ENCODE assay signal across 15 cellular contexts in genomic region chrX:124346064-124346876, GRCh38. TPM values are rescaled to one million over a fixed set of nuclear protein-coding genes. Genes with fewer than 3 reads are reported as not detected.
DNase-seq lines count a peak whose midpoint lies in the region; ATAC-seq and TF ChIP-seq lines count a peak whose summit lies in the region.
"Had no signal": no experiment of that assay in that cellular context is flagged by ENCODE, and none has a peak within 500 bp of the region (broad histone marks: within the 10 kb centered on the region; RNA-seq: fewer than 3 reads in every experiment).

Gene SH2D1A, plus strand, starts transcription at chrX:124346563. Its CDS starts 80 bp downstream, at chrX:124346643.

- DNase-seq in CD8-positive, alpha-beta T cell: peak in 5 of 7 experiments; percentile 7 to 66 (median 30)
- peak; percentile 24 to 46 (median 27) for DNase-seq in Peyer's patch
- peak; percentile 24 for DNase-seq in activated T-helper 2 cell treated with anti-CD3 and anti-CD28 coated beads, Interferon-gamma antibody, Interleukin-2, Interleukin-4, amounts not matched to agents 10 μg/mL and 5 μg/mL and 100 μg/mL, durations not matched to agents 14 hours and 24 hours and 36 hours (ENCODE audit: low spot score)
- DNase-seq in lower lobe of right lung: no peak
- no peak for DNase-seq in KG1 (lab: John Stamatoyannopoulos, UW)
- DNase-seq in MG63: no peak
- DNase-seq in NCI-H146 treated with DMSO at 0.1 percent for 48 hours (lab: John Stamatoyannopoulos, UW; ENCODE audit: unreplicated experiment): no peak
- DNase-seq: EL, NCI-H1105 treated with DMSO at 0.1 percent for 48 hours, NCI-H526, right lobe of liver had no signal

- H3K4me3 ChIP-seq in CD8-positive, alpha-beta T cell (ENCODE audit: low read depth, low read length): peak within 1 kb of the TSS; percentile 61
- H3K4me3 ChIP-seq in Peyer's patch (peak within 1 kb of the TSS; percentile 21 to 29 (median 23)), lower lobe of right lung (peak within 1 kb of the TSS; percentile 23), MG63 (no peak within 1 kb of the TSS)
- H3K4me3 ChIP-seq: right lobe of liver, SJSA1 had no signal

- peak within 1 kb of the TSS; percentile 70 for H3K27ac ChIP-seq in CD8-positive, alpha-beta T cell (ENCODE audit: low read depth, low read length)
- peak within 1 kb of the TSS; percentile 55 to 74 (median 64) for H3K27ac ChIP-seq in Peyer's patch
- H3K27ac ChIP-seq in lower lobe of right lung: no peak within 1 kb of the TSS
- H3K27ac ChIP-seq: right lobe of liver, SJSA1 had no signal

- intact Hi-C loops in CD8-positive, alpha-beta T cell (cut with DNase I, micrococcal nuclease): loop anchor here (2.0 to 5.0 kb wide), 3 partner anchors 127 to 384 kb away; partner anchors contain the start of gene STAG2 (in 1 of the 2)
- intact Hi-C loops in activated T-helper 2 cell treated with anti-CD3 and anti-CD28 coated beads, Interferon-gamma antibody, Interleukin-2, Interleukin-4, amounts not matched to agents 10 μg/mL and 5 μg/mL and 100 μg/mL, durations not matched to agents 14 hours and 24 hours and 36 hours (cut with micrococcal nuclease): loop anchor here (2.0 to 10.0 kb wide), 4 partner anchors 64 to 949 kb away; partner anchors contain the start of gene STAG2
- intact Hi-C loops in lower lobe of right lung (cut with DNase I): no loop called here

- no peaks in the 10 kb centered on the region for H3K36me3 ChIP-seq in CD8-positive, alpha-beta T cell (ENCODE audit: insufficient read depth, low read length)
- H3K36me3 ChIP-seq in Peyer's patch: no peaks in the 10 kb centered on the region
- no peaks in the 10 kb centered on the region for H3K36me3 ChIP-seq in lower lobe of right lung
- H3K36me3 ChIP-seq in MG63: no peaks in the 10 kb centered on the region
- H3K36me3 ChIP-seq: right lobe of liver, SJSA1 had no signal

- no peaks in the 10 kb centered on the region for H3K27me3 ChIP-seq in CD8-positive, alpha-beta T cell (ENCODE audit: insufficient read depth, low read length)
- H3K27me3 ChIP-seq in Peyer's patch (no peaks in the 10 kb centered on the region), lower lobe of right lung (ENCODE audit: low read depth) (no peaks in the 10 kb centered on the region), MG63 (no peaks in the 10 kb centered on the region)
- H3K27me3 ChIP-seq: right lobe of liver, SJSA1 had no signal

- peak within 1 kb of the TSS; percentile 96 for H3K4me3 Mint-ChIP-seq in CD8-positive, alpha-beta T cell
- peak within 1 kb of the TSS; percentile 94 for H3K4me3 Mint-ChIP-seq in activated T-helper 2 cell treated with anti-CD3 and anti-CD28 coated beads, Interferon-gamma antibody, Interleukin-2, Interleukin-4, amounts not matched to agents 10 μg/mL and 5 μg/mL and 100 μg/mL, durations not matched to agents 14 hours and 24 hours and 36 hours (ENCODE audit: low read depth)

- POLR2A ChIA-PET in CD8-positive, alpha-beta T cell (lab: Charles Lee): interaction anchor here (0.6 to 2.7 kb wide), 13 partner anchors 9 to 390 kb away, joined by 3 to 16 read pairs (median 4); no protein-coding TSS in a partner anchor

- H3K4me1 Mint-ChIP-seq in CD8-positive, alpha-beta T cell (ENCODE audit: low read depth): peaks cover 49% of the 10 kb centered on the region
- peaks cover 45% of the 10 kb centered on the region for H3K4me1 Mint-ChIP-seq in activated T-helper 2 cell treated with anti-CD3 and anti-CD28 coated beads, Interferon-gamma antibody, Interleukin-2, Interleukin-4, amounts not matched to agents 10 μg/mL and 5 μg/mL and 100 μg/mL, durations not matched to agents 14 hours and 24 hours and 36 hours (ENCODE audit: low read depth)

- H3K9me3 Mint-ChIP-seq in CD8-positive, alpha-beta T cell: no peaks in the 10 kb centered on the region
- no peaks in the 10 kb centered on the region for H3K9me3 Mint-ChIP-seq in activated T-helper 2 cell treated with anti-CD3 and anti-CD28 coated beads, Interferon-gamma antibody, Interleukin-2, Interleukin-4, amounts not matched to agents 10 μg/mL and 5 μg/mL and 100 μg/mL, durations not matched to agents 14 hours and 24 hours and 36 hours

- H3K4me1 ChIP-seq in CD8-positive, alpha-beta T cell (ENCODE audit: insufficient read depth, low read length): peaks cover 50% of the 10 kb centered on the region
- H3K4me1 ChIP-seq in Peyer's patch (no peaks in the 10 kb centered on the region), lower lobe of right lung (no peaks in the 10 kb centered on the region)
- H3K4me1 ChIP-seq: right lobe of liver, SJSA1 had no signal

- peaks cover 7% of the 10 kb centered on the region for H3K36me3 Mint-ChIP-seq in CD8-positive, alpha-beta T cell
- peaks cover 10% of the 10 kb centered on the region for H3K36me3 Mint-ChIP-seq in activated T-helper 2 cell treated with anti-CD3 and anti-CD28 coated beads, Interferon-gamma antibody, Interleukin-2, Interleukin-4, amounts not matched to agents 10 μg/mL and 5 μg/mL and 100 μg/mL, durations not matched to agents 14 hours and 24 hours and 36 hours (ENCODE audit: low read depth)

- peak in 1 of 2 donors; percentile 12 for TF ChIP-seq POLR2A in Peyer's patch (IDR thresholded peaks at IDR 0.05)

- no peaks in the 10 kb centered on the region for H3K9me3 ChIP-seq in CD8-positive, alpha-beta T cell (ENCODE audit: low read length)
- H3K9me3 ChIP-seq in Peyer's patch: no peaks in the 10 kb centered on the region
- H3K9me3 ChIP-seq in lower lobe of right lung: no peaks in the 10 kb centered on the region
- H3K9me3 ChIP-seq in MG63: no peaks in the 10 kb centered on the region
- H3K9me3 ChIP-seq: right lobe of liver, SJSA1 had no signal

- peak; percentile 35 for ATAC-seq in CD8-positive, alpha-beta T cell
- no peak for ATAC-seq in lower lobe of right lung
- ATAC-seq in GM21576 (IDR thresholded peaks at IDR 0.05; ENCODE audit: unreplicated experiment): no peak

- H3K27ac Mint-ChIP-seq in CD8-positive, alpha-beta T cell: peak within 1 kb of the TSS; percentile 98
- H3K27ac Mint-ChIP-seq in activated T-helper 2 cell treated with anti-CD3 and anti-CD28 coated beads, Interferon-gamma antibody, Interleukin-2, Interleukin-4, amounts not matched to agents 10 μg/mL and 5 μg/mL and 100 μg/mL, durations not matched to agents 14 hours and 24 hours and 36 hours: peak within 1 kb of the TSS; percentile 99

- no peak for TF ChIP-seq CTCF in CD8-positive, alpha-beta T cell (IDR thresholded peaks at IDR 0.05)
- TF ChIP-seq CTCF in Peyer's patch (IDR thresholded peaks at IDR 0.05): no peak
- TF ChIP-seq CTCF in lower lobe of right lung (IDR thresholded peaks at IDR 0.05): no peak

- CTCF ChIA-PET in CD8-positive, alpha-beta T cell (lab: Charles Lee): interaction anchor here (0.7 to 1.3 kb wide), 4 partner anchors 8 to 19 kb away, joined by 3 read pairs; no protein-coding TSS in a partner anchor

- no peaks in the 10 kb centered on the region for H3K27me3 Mint-ChIP-seq in CD8-positive, alpha-beta T cell (ENCODE audit: low read depth)
- H3K27me3 Mint-ChIP-seq in activated T-helper 2 cell treated with anti-CD3 and anti-CD28 coated beads, Interferon-gamma antibody, Interleukin-2, Interleukin-4, amounts not matched to agents 10 μg/mL and 5 μg/mL and 100 μg/mL, durations not matched to agents 14 hours and 24 hours and 36 hours (ENCODE audit: low read depth): no peaks in the 10 kb centered on the region

RNA-seq across cellular contexts. Expression of gene SH2D1A, which starts in this region (rescaled TPM):
- 10 to 100 TPM; 44.4 to 50.3 TPM for total RNA-seq in CD8-positive, alpha-beta T cell
- total RNA-seq in Peyer's patch (1 to 10 TPM in 2 of 4 donors, under 1 TPM in 1, not detected in 1; 0.67 to 5.0 (median 1.6) TPM), lower lobe of right lung (1.0 TPM)
- 54.9 and 57.7 TPM in 2 replicates for total RNA-seq in activated T-helper 2 cell treated with anti-CD3 and anti-CD28 coated beads, Interferon-gamma antibody, Interleukin-2, Interleukin-4, amounts not matched to agents 10 μg/mL and 5 μg/mL and 100 μg/mL, durations not matched to agents 14 hours and 24 hours and 36 hours
- not detected in 2 replicates for total RNA-seq in MG63 (2014; rRNA removed; shearing (Covaris generic); ENCODE audit: low replicate concordance)
- total RNA-seq: bronchial epithelial cell, myocyte, SJSA1 had no signal

Comparison
In these comparisons a context has a peak if more than half of its experiments do, and no peak if none do; other contexts are left out.
1. DNase-seq: peak in CD8-positive, alpha-beta T cell (5 of 7), Peyer's patch (3 of 3) and activated T-helper 2 cell treated with anti-CD3 and anti-CD28 coated beads, Interferon-gamma antibody, Interleukin-2, Interleukin-4, amounts not matched to agents 10 μg/mL and 5 μg/mL and 100 μg/mL, durations not matched to agents 14 hours and 24 hours and 36 hours (single experiment); none in lower lobe of right lung (single experiment), KG1 (single experiment), MG63 (single experiment) and NCI-H146 treated with DMSO at 0.1 percent for 48 hours (single experiment).